Comparison of ENCODE assay signal across 15 cellular contexts in genomic region chr6:28357036-28357435, GRCh38. TPM values are rescaled to one million over a fixed set of nuclear protein-coding genes. Genes with fewer than 3 reads are reported as not detected.
DNase-seq lines count a peak whose midpoint lies in the region; ATAC-seq, FAIRE-seq and TF ChIP-seq lines count a peak whose summit lies in the region.
"Had no signal": no experiment of that assay in that cellular context is flagged by ENCODE, and none has a peak within 500 bp of the region (broad histone marks: within the 10 kb centered on the region; RNA-seq: fewer than 3 reads in every experiment).

No MANE protein-coding gene starts in this region.

- peaks cover 24% of the 10 kb centered on the region for H3K4me1 Mint-ChIP-seq in stimulated activated memory B cell treated with anti-CD40 and anti-IgM and Interleukin-4, amounts not matched to agents 10 μg/mL and 1 μg/mL and 100 μg/mL, for 72 hours

- H3K9me3 ChIP-seq in HUES6 (ENCODE audit: control insufficient read depth, insufficient read depth, low read depth, low read length) (peaks cover 14% of the 10 kb centered on the region), pancreas (no peaks in the 10 kb centered on the region)
- H3K9me3 ChIP-seq: body of pancreas, prostate gland, thyroid gland had no signal

- H3K4me1 ChIP-seq in HUES6 (ENCODE audit: control insufficient read depth, insufficient read depth, low read length) (peaks cover 9% of the 10 kb centered on the region), pancreas (peaks cover 5 to 9% (median 5%) of the 10 kb centered on the region in 3 donors)

- no peaks in the 10 kb centered on the region for H3K27me3 Mint-ChIP-seq in stimulated activated memory B cell treated with anti-CD40 and anti-IgM and Interleukin-4, amounts not matched to agents 10 μg/mL and 1 μg/mL and 100 μg/mL, for 72 hours

- H3K4me3 ChIP-seq in HUES6 (ENCODE audit: low read depth, low read length) (no peak overlapping the region), fibroblast of pulmonary artery (replicated peaks; ENCODE audit: low read depth, low read length) (no peak overlapping the region), pancreas (no peak overlapping the region)
- H3K4me3 ChIP-seq: body of pancreas, thyroid gland had no signal

- DNase-seq in fibroblast of pulmonary artery (ENCODE audit: low read depth) (peak; percentile 21), pancreas (no peak), cerebellar nuclear complex (lab: John Stamatoyannopoulos, UW) (no peak)
- DNase-seq: body of pancreas, EL, NCI-H2081, NCI-H748 treated with DMSO at 0.1 percent for 48 hours had no signal

- no peak for FAIRE-seq in pancreas (lab: Jason Lieb, UNC)
- FAIRE-seq: endometrium, GM12892 had no signal

- H3K4me3 Mint-ChIP-seq in stimulated activated memory B cell treated with anti-CD40 and anti-IgM and Interleukin-4, amounts not matched to agents 10 μg/mL and 1 μg/mL and 100 μg/mL, for 72 hours, result no peak overlapping the region

- ATAC-seq in stimulated activated memory B cell treated with anti-CD40 and anti-IgM and Interleukin-4, amounts not matched to agents 10 μg/mL and 1 μg/mL and 100 μg/mL, for 72 hours, result no peak
- ATAC-seq in pancreas, result no peak
- ATAC-seq in HG03196 (IDR thresholded peaks at IDR 0.05; ENCODE audit: unreplicated experiment), result no peak
- ATAC-seq: body of pancreas had no signal

- intact Hi-C loops in pancreas (cut with DNase I), result no loop called here

- H3K9me3 Mint-ChIP-seq in stimulated activated memory B cell treated with anti-CD40 and anti-IgM and Interleukin-4, amounts not matched to agents 10 μg/mL and 1 μg/mL and 100 μg/mL, for 72 hours, result peaks cover 2% of the 10 kb centered on the region

- H3K27me3 ChIP-seq in HUES6 (ENCODE audit: control insufficient read depth, insufficient read depth, low read length), result no peaks in the 10 kb centered on the region
- H3K27me3 ChIP-seq in pancreas, result no peaks in the 10 kb centered on the region
- H3K27me3 ChIP-seq: body of pancreas, thyroid gland had no signal

- TF ChIP-seq CTCF in fibroblast of pulmonary artery (IDR thresholded peaks at IDR 0.05; ENCODE audit: low read length, missing control alignments) (no peak), pancreas (IDR thresholded peaks at IDR 0.05) (no peak)

- H3K9ac ChIP-seq in HUES6 (ENCODE audit: low read length), result peak overlapping the region; percentile 16

- H3K27ac ChIP-seq in HUES6 (ENCODE audit: low read depth, low read length) (no peak overlapping the region), angular gyrus (ENCODE audit: low read depth, low read length) (peak overlapping the region; percentile 92), pancreas (no peak overlapping the region)

- H3K36me3 Mint-ChIP-seq in stimulated activated memory B cell treated with anti-CD40 and anti-IgM and Interleukin-4, amounts not matched to agents 10 μg/mL and 1 μg/mL and 100 μg/mL, for 72 hours, result peaks cover 18% of the 10 kb centered on the region

- H3K36me3 ChIP-seq in HUES6 (ENCODE audit: control insufficient read depth, insufficient read depth, low read length), result peaks cover 10% of the 10 kb centered on the region
- no peaks in the 10 kb centered on the region for H3K36me3 ChIP-seq in pancreas
- H3K36me3 ChIP-seq: prostate gland had no signal

- WGBS in pancreas, 2 donors, result 80 to 81% methylated on average over 6 of the region's 6 CpGs

- peak overlapping the region; percentile 81 for H3K27ac Mint-ChIP-seq in stimulated activated memory B cell treated with anti-CD40 and anti-IgM and Interleukin-4, amounts not matched to agents 10 μg/mL and 1 μg/mL and 100 μg/mL, for 72 hours

RNA-seq across cellular contexts. Expression of gene ZKSCAN3, which starts 7.3 kb away (rescaled TPM):
- 1 to 10 TPM; 1.5 to 5.0 (median 2.1) TPM for total RNA-seq in pancreas
- polyA plus RNA-seq in pancreas, result 1 to 10 TPM; 1.2 to 1.6 TPM

RNA-seq across cellular contexts. Expression of gene ZSCAN31, which starts 21.1 kb away (rescaled TPM):
- 10 to 100 TPM in 1 of 6 donors, 1 to 10 TPM in 5; 4.4 to 13.2 (median 7.4) TPM for total RNA-seq in pancreas
- polyA plus RNA-seq in pancreas, result 10 to 100 TPM in 1 of 2 donors, 1 to 10 TPM in 1; 6.3 to 10.5 TPM

RNA-seq across cellular contexts. Expression of gene ZSCAN12, which starts 42.5 kb away (rescaled TPM):
- total RNA-seq in pancreas, result 1 to 10 TPM; 2.1 to 4.4 (median 2.8) TPM
- polyA plus RNA-seq in pancreas, result 1 to 10 TPM in 1 of 2 donors, under 1 TPM in 1; 0.80 to 1.9 TPM
